ENCODE assay signal across 2 cellular contexts in genomic region chr13:58994778-58995177, GRCh38.
A peak's percentile ranks its signal among the peaks of the same experiment; 100 is the strongest.
TF ChIP-seq lines count a peak whose summit lies in the region.

No MANE protein-coding gene starts in this region.

TF ChIP-seq in HepG2, 621 proteins besides CTCF, POLR2A, EP300 and RAD21:
- TF ChIP-seq STAG1 (CRISPR knock-in tag; IDR thresholded peaks at IDR 0.05): peak; percentile 14; the same call in 1 of the 2 replicates
- TF ChIP-seq NR3C1 (CRISPR knock-in tag; IDR thresholded peaks at IDR 0.05): no peak

TF ChIP-seq in H1, 55 proteins besides CTCF, POLR2A, EP300 and RAD21:
- no peak for TF ChIP-seq FOSL1 (IDR thresholded peaks at IDR 0.05; ENCODE audit: insufficient read depth, low read depth, low read length)
- TF ChIP-seq MAX (IDR thresholded peaks at IDR 0.05): no peak
- no peak for TF ChIP-seq KDM5A (IDR thresholded peaks at IDR 0.05; ENCODE audit: low read length)
- no peak for TF ChIP-seq HDAC2 (IDR thresholded peaks at IDR 0.05; ENCODE audit: borderline replicate concordance in 1 of 2, low read depth in 2 of 2, low read length in 2 of 2)
- no peak for TF ChIP-seq RBBP5 (IDR thresholded peaks at IDR 0.05; ENCODE audit: borderline replicate concordance, low read depth, low read length)
- no peak for TF ChIP-seq BCL11A (IDR thresholded peaks at IDR 0.05; ENCODE audit: low read depth in 2 of 2, low read length in 2 of 2)
